9 cellular contexts compared by ENCODE assay signal in the genomic region with DNA sequence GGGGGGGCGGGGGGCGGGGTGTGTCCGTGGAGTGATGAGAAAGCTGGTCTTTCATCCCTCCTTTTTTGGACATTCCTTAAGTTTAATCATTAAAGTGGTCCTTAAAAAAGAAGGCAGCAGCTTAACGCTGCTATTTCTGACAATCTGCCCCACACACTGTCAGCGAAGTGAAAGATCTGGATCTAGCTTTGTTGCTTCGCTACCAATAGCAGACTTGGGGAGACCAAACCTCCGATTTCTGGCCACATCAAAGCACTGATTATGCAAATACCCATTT. TPM values are rescaled to one million over a fixed set of nuclear protein-coding genes. Genes with fewer than 3 reads are reported as not detected.
DNase-seq lines count a peak whose midpoint lies in the region; ATAC-seq and TF ChIP-seq lines count a peak whose summit lies in the region.
"Had no signal": no experiment of that assay in that cellular context is flagged by ENCODE, and none has a peak within 500 bp of the region (broad histone marks: within the 10 kb centered on the region; RNA-seq: fewer than 3 reads in every experiment).

No MANE protein-coding gene starts in this region.

- H3K27me3 ChIP-seq in PC-3 (ENCODE audit: low read length): peaks cover 46% of the 10 kb centered on the region

- POLR2A ChIA-PET in activated CD4-positive, alpha-beta T cell treated with anti-CD3 and anti-CD28 coated beads, Interleukin-2, amount 10 ng/mL, durations not matched to agents 7 days and 5 days (lab: Charles Lee): no interaction called here
- POLR2A ChIA-PET in PC-3 (lab: Charles Lee; ENCODE audit: unreplicated experiment): no interaction called here

- intact Hi-C loops in PC-3 (cut with micrococcal nuclease): no loop called here

- H4K20me1 ChIP-seq in PC-3 (ENCODE audit: low read length): no peaks in the 10 kb centered on the region

- no peaks in the 10 kb centered on the region for H3K9me3 Mint-ChIP-seq in activated CD4-positive, alpha-beta T cell treated with anti-CD3 and anti-CD28 coated beads, Interleukin-2, amount 10 ng/mL, durations not matched to agents 7 days and 5 days
- H3K9me3 Mint-ChIP-seq in stimulated activated effector memory CD8-positive, alpha-beta T cell treated with anti-CD3 and anti-CD28 coated beads, Interleukin-12 subunit alpha, Interleukin-12 subunit beta, amount 100 ng/mL, for 72 hours: no peaks in the 10 kb centered on the region
- no peaks in the 10 kb centered on the region for H3K9me3 Mint-ChIP-seq in mesothelial cell of epicardium

- H3K4me1 ChIP-seq in PC-3 (ENCODE audit: insufficient read depth, low read length): 0 out of 2 replicates have a peak, but pooled peaks cover 7% of the 10 kb centered on the region

- CTCF ChIA-PET in activated CD4-positive, alpha-beta T cell treated with anti-CD3 and anti-CD28 coated beads, Interleukin-2, amount 10 ng/mL, durations not matched to agents 7 days and 5 days (lab: Charles Lee): interaction anchor here (0.8 to 6.7 kb wide), 3 partner anchors 10 to 224 kb away, joined by 3 to 45 read pairs (median 3); partner anchors contain the start of gene TIFA
- CTCF ChIA-PET in PC-3 (lab: Charles Lee): no interaction called here

- peak overlapping the region; percentile 43 for H3K4me3 Mint-ChIP-seq in activated CD4-positive, alpha-beta T cell treated with anti-CD3 and anti-CD28 coated beads, Interleukin-2, amount 10 ng/mL, durations not matched to agents 7 days and 5 days
- H3K4me3 Mint-ChIP-seq in stimulated activated effector memory CD8-positive, alpha-beta T cell treated with anti-CD3 and anti-CD28 coated beads, Interleukin-12 subunit alpha, Interleukin-12 subunit beta, amount 100 ng/mL, for 72 hours: peak overlapping the region; percentile 43
- no peak overlapping the region for H3K4me3 Mint-ChIP-seq in mesothelial cell of epicardium

- peaks cover 39% of the 10 kb centered on the region for H3K4me1 Mint-ChIP-seq in activated CD4-positive, alpha-beta T cell treated with anti-CD3 and anti-CD28 coated beads, Interleukin-2, amount 10 ng/mL, durations not matched to agents 7 days and 5 days
- H3K4me1 Mint-ChIP-seq in stimulated activated effector memory CD8-positive, alpha-beta T cell treated with anti-CD3 and anti-CD28 coated beads, Interleukin-12 subunit alpha, Interleukin-12 subunit beta, amount 100 ng/mL, for 72 hours: peaks cover 36% of the 10 kb centered on the region
- peaks cover 22% of the 10 kb centered on the region for H3K4me1 Mint-ChIP-seq in mesothelial cell of epicardium

- H3K27ac ChIP-seq in PC-3 (ENCODE audit: low read length): no peak overlapping the region

- TF ChIP-seq CTCF in PC-3 (conservative IDR thresholded peaks at IDR 0.05; ENCODE audit: low read depth, low read length) (no peak), fibroblast of the aortic adventitia (IDR thresholded peaks at IDR 0.05; ENCODE audit: insufficient read depth, low read length) (no peak), mesothelial cell of epicardium (IDR thresholded peaks at IDR 0.05; ENCODE audit: unreplicated experiment) (no peak)

- DNase-seq in activated CD4-positive, alpha-beta T cell treated with anti-CD3 and anti-CD28 coated beads, Interleukin-2, amount 10 ng/mL, durations not matched to agents 7 days and 5 days: no peak
- DNase-seq in activated CD4-positive, alpha-beta T cell treated with anti-CD3 and anti-CD28 coated beads, Interleukin-2, amount 50 U/mL, for 4 hours: no peak
- DNase-seq in PC-3 (no peak), fibroblast of the aortic adventitia (ENCODE audit: low read depth) (no peak), retina (no peak), T1000 (lab: John Stamatoyannopoulos, UW) (no peak), mesothelial cell of epicardium (ENCODE audit: low spot score in 2 of 2, unreplicated experiment in 2 of 2) (no peak)
- DNase-seq in stimulated activated effector memory CD8-positive, alpha-beta T cell treated with anti-CD3 and anti-CD28 coated beads, Interleukin-12 subunit alpha, Interleukin-12 subunit beta, amount 100 ng/mL, for 72 hours (ENCODE audit: low spot score in 2 of 2): no peak

- H3K36me3 ChIP-seq in PC-3 (ENCODE audit: low read depth, low read length): no peaks in the 10 kb centered on the region

- ATAC-seq in PC-3: no peak
- ATAC-seq in stimulated activated effector memory CD8-positive, alpha-beta T cell treated with anti-CD3 and anti-CD28 coated beads, Interleukin-12 subunit alpha, Interleukin-12 subunit beta, amount 100 ng/mL, for 72 hours: no peak

- no peak overlapping the region for H2AFZ ChIP-seq in PC-3 (ENCODE audit: low read length)

- H3K4me3 ChIP-seq in PC-3 (ENCODE audit: low read length) (no peak overlapping the region), fibroblast of the aortic adventitia (ENCODE audit: low read depth, low read length) (peak overlapping the region; percentile 39)

- no peaks in the 10 kb centered on the region for H3K9me2 ChIP-seq in PC-3 (replicated peaks; ENCODE audit: low read length)

- H3K36me3 Mint-ChIP-seq in activated CD4-positive, alpha-beta T cell treated with anti-CD3 and anti-CD28 coated beads, Interleukin-2, amount 10 ng/mL, durations not matched to agents 7 days and 5 days (ENCODE audit: low read depth): peaks cover 4% of the 10 kb centered on the region
- no peaks in the 10 kb centered on the region for H3K36me3 Mint-ChIP-seq in stimulated activated effector memory CD8-positive, alpha-beta T cell treated with anti-CD3 and anti-CD28 coated beads, Interleukin-12 subunit alpha, Interleukin-12 subunit beta, amount 100 ng/mL, for 72 hours
- H3K36me3 Mint-ChIP-seq in mesothelial cell of epicardium: no peaks in the 10 kb centered on the region

- no peaks in the 10 kb centered on the region for H3K9me3 ChIP-seq in PC-3 (ENCODE audit: low read length)

- no peak overlapping the region for H3K9ac ChIP-seq in PC-3 (ENCODE audit: low read length)

- peak overlapping the region; percentile 37 for H3K4me2 ChIP-seq in PC-3 (ENCODE audit: low read length)

- BruUV-seq in PC-3 (replicated peaks; lab: Mats Ljungman, UMichigan): no TSS peak

- peaks cover 85% of the 10 kb centered on the region for H3K27me3 Mint-ChIP-seq in activated CD4-positive, alpha-beta T cell treated with anti-CD3 and anti-CD28 coated beads, Interleukin-2, amount 10 ng/mL, durations not matched to agents 7 days and 5 days
- H3K27me3 Mint-ChIP-seq in mesothelial cell of epicardium (ENCODE audit: low read depth): peaks cover 95% of the 10 kb centered on the region

- H3F3A ChIP-seq in PC-3 (ENCODE audit: low read length, unreplicated experiment): no peaks in the 10 kb centered on the region

- H3K27ac Mint-ChIP-seq in activated CD4-positive, alpha-beta T cell treated with anti-CD3 and anti-CD28 coated beads, Interleukin-2, amount 10 ng/mL, durations not matched to agents 7 days and 5 days: no peak overlapping the region
- no peak overlapping the region for H3K27ac Mint-ChIP-seq in stimulated activated effector memory CD8-positive, alpha-beta T cell treated with anti-CD3 and anti-CD28 coated beads, Interleukin-12 subunit alpha, Interleukin-12 subunit beta, amount 100 ng/mL, for 72 hours
- H3K27ac Mint-ChIP-seq in mesothelial cell of epicardium: no peak overlapping the region

- no peaks in the 10 kb centered on the region for H3K79me2 ChIP-seq in PC-3 (ENCODE audit: low read length)

RNA-seq across cellular contexts. Expression of gene NEUROG2, which starts 5.9 kb away (rescaled TPM):
- not detected for total RNA-seq in activated CD4-positive, alpha-beta T cell treated with anti-CD3 and anti-CD28 coated beads, Interleukin-2, amount 10 ng/mL, durations not matched to agents 7 days and 5 days
- not detected in 2 replicates for total RNA-seq in PC-3 (2014; rRNA removed)
- total RNA-seq in fibroblast of the aortic adventitia (ENCODE audit: low replicate concordance): not detected in 2 replicates
- not detected in 3 replicates for total RNA-seq in mesothelial cell of epicardium
- total RNA-seq: omental fat pad had no signal
